30 cellular contexts compared by ENCODE assay signal in the genomic region with DNA sequence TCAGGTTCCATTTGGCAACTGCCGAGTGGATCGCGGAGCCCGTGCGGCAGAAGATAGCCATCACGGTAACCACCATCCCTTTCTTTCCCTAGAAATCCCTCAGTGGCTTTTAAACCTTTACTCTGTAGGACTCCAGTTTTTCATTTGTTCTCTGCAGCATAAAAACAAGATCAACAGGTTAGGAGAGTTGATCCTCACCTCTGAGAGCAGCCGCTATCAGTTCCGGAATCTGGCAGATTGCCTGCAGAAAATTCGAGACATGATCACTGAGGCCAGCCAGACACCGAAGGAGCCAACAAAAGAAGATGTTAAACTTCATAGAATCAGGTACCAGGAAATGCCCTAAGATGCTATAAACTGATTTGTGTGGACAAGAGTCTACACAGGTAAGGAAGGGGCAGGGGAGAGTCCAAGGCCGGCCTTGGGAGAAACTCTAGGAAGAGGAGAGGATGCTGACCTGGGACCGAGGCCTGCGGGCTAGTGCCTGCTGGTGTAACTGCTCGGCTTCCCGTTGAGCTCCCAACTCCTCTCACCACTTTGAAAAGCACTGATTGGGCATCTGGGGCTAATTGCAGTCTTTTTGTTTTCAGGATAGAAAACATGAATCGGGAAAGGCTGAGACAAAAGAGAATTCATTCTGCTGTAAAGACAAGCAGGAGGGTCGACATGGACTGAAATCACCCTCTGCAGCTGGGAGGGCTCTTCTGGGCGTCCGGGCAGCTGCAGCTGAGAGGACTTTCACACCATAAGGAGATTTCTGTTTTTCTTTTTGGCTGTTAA. TPM values are rescaled to one million over a fixed set of nuclear protein-coding genes. Genes with fewer than 3 reads are reported as not detected.
DNase-seq lines count a peak whose midpoint lies in the region; FAIRE-seq and TF ChIP-seq lines count a peak whose summit lies in the region.
"Had no signal": no experiment of that assay in that cellular context is flagged by ENCODE, and none has a peak within 500 bp of the region (broad histone marks: within the 10 kb centered on the region; RNA-seq: fewer than 3 reads in every experiment).

No MANE protein-coding gene starts in this region.

- peaks cover 1% of the 10 kb centered on the region for H3K4me1 Mint-ChIP-seq in Caco-2 (ENCODE audit: low read depth, unreplicated experiment)
- peaks cover 15% of the 10 kb centered on the region for H3K4me1 Mint-ChIP-seq in activated T-cell treated with anti-CD3 and anti-CD28 coated beads, Interleukin-2, amount 50 U/mL, for 24 hours (ENCODE audit: low read depth)
- H3K4me1 Mint-ChIP-seq: H9 had no signal

- H3K4me1 ChIP-seq in Caco-2 (no peaks in the 10 kb centered on the region), endothelial cell of umbilical vein (ENCODE audit: control insufficient read depth, extremely low read depth, insufficient read depth, low read length) (no peaks in the 10 kb centered on the region), smooth muscle cell (ENCODE audit: low read depth) (no peaks in the 10 kb centered on the region), mesenchymal stem cell (ENCODE audit: control insufficient read depth, insufficient read depth, low read depth, low read length) (peaks cover 1% of the 10 kb centered on the region)
- H3K4me1 ChIP-seq: BE2C, body of pancreas, psoas muscle, tibial artery had no signal

- no peaks in the 10 kb centered on the region for H3F3A ChIP-seq in smooth muscle cell (ENCODE audit: low read depth)

- peak overlapping the region; percentile 7; the same call in 1 of the 2 replicates for H3K27ac ChIP-seq in RWPE1
- no peak overlapping the region for H3K27ac ChIP-seq in endothelial cell of umbilical vein (ENCODE audit: insufficient read depth, low read depth, low read length)
- H3K27ac ChIP-seq in smooth muscle cell (ENCODE audit: low read depth): no peak overlapping the region
- H3K27ac ChIP-seq in mesenchymal stem cell (ENCODE audit: low read length, poor library complexity, severe bottlenecking): no peak overlapping the region
- H3K27ac ChIP-seq: body of pancreas, psoas muscle, SK-N-MC, tibial artery had no signal

- no peak overlapping the region for H2BK15ac ChIP-seq in mesenchymal stem cell (ENCODE audit: low read depth, poor library complexity, severe bottlenecking)

- H2BK120ac ChIP-seq in mesenchymal stem cell (ENCODE audit: low read depth, low read length): no peak overlapping the region

- H3K4me3 Mint-ChIP-seq in Caco-2 (ENCODE audit: unreplicated experiment): no peak overlapping the region
- no peak overlapping the region for H3K4me3 Mint-ChIP-seq in activated T-cell treated with anti-CD3 and anti-CD28 coated beads, Interleukin-2, amount 50 U/mL, for 24 hours
- H3K4me3 Mint-ChIP-seq: H9; stimulated activated naive CD8-positive, alpha-beta T cell treated with anti-CD3 and anti-CD28 coated beads, Interleukin-15, Interleukin-2, amounts not matched to agents 100 ng/mL and 50 ng/mL, for 24 hours; T-helper 1 cell treated with Interleukin-12 subunit alpha and Interleukin-12 subunit beta and Interleukin-4 antibody, amounts not matched to agents 30 μg/mL and 1 μg/mL, for 36 hours had no signal

- no peaks in the 10 kb centered on the region for H3K9me3 Mint-ChIP-seq in Caco-2 (ENCODE audit: unreplicated experiment)
- H3K9me3 Mint-ChIP-seq in activated T-cell treated with anti-CD3 and anti-CD28 coated beads, Interleukin-2, amount 50 U/mL, for 24 hours: no peaks in the 10 kb centered on the region
- H3K9me3 Mint-ChIP-seq: stimulated activated naive CD8-positive, alpha-beta T cell treated with anti-CD3 and anti-CD28 coated beads, Interleukin-15, Interleukin-2, amounts not matched to agents 100 ng/mL and 50 ng/mL, for 24 hours; T-helper 1 cell treated with Interleukin-12 subunit alpha and Interleukin-12 subunit beta and Interleukin-4 antibody, amounts not matched to agents 30 μg/mL and 1 μg/mL, for 36 hours had no signal

- no peak for DNase-seq in Caco-2
- DNase-seq in RWPE1 (ENCODE audit: low spot score): no peak
- DNase-seq in endothelial cell of umbilical vein (ENCODE audit: low read depth, low spot score): no peak
- peak; percentile 90 for DNase-seq in pons (ENCODE audit: low spot score)
- no peak for DNase-seq in smooth muscle cell (lab: John Stamatoyannopoulos, UW; ENCODE audit: unreplicated experiment)
- no peak for DNase-seq in activated T-cell treated with anti-CD3 and anti-CD28 coated beads, Interleukin-2, amount 50 U/mL, for 24 hours
- no peak for DNase-seq in HEK293T (ENCODE audit: extremely low spot score)
- DNase-seq in mesenchymal stem cell: no peak
- DNase-seq: activated CD4-positive, alpha-beta T cell treated with anti-CD3 and anti-CD28 coated beads for 4 hours; activated naive CD4-positive, alpha-beta T cell treated with Interleukin-2 at 50 U/mL for 16 hours; activated T-cell treated with anti-CD3 and anti-CD28 coated beads, Interleukin-2, amount 50 U/mL, for 48 hours; BE2C; body of pancreas; effector CD4-positive, alpha-beta T cell; GDM1; glutamatergic neuron; H9; KBM-7; kidney glomerular epithelial cell; MM.1S; NCI-H1417 treated with DMSO at 0.1 percent for 48 hours; NCI-H2081 treated with DMSO at 0.1 percent for 48 hours; NCI-H345; NCI-H748 treated with DMSO at 0.1 percent for 48 hours; tibial artery had no signal

- TF ChIP-seq CTCF in Caco-2 (IDR thresholded peaks at IDR 0.05; ENCODE audit: insufficient read depth in 1 of 2, low read depth in 1 of 2, low read length in 1 of 2, severe bottlenecking in 1 of 2, unreplicated experiment in 1 of 2): no peak
- TF ChIP-seq CTCF in RWPE1 (conservative IDR thresholded peaks at IDR 0.05; ENCODE audit: low read depth): no peak
- no peak for TF ChIP-seq CTCF in endothelial cell of umbilical vein (IDR thresholded peaks at IDR 0.05; ENCODE audit: extremely low read depth in 1 of 2, insufficient read depth in 1 of 2, low read depth in 1 of 2, low read length in 2 of 2)
- no peak for TF ChIP-seq CTCF in smooth muscle cell (IDR thresholded peaks at IDR 0.05; ENCODE audit: borderline replicate concordance, insufficient read depth, poor library complexity, severe bottlenecking)

- FAIRE-seq in endothelial cell of umbilical vein (lab: Jason Lieb, UNC): no peak

- H3K36me3 Mint-ChIP-seq in Caco-2 (ENCODE audit: insufficient read depth, unreplicated experiment): peaks cover 36% of the 10 kb centered on the region
- peaks cover 81% of the 10 kb centered on the region for H3K36me3 Mint-ChIP-seq in activated T-cell treated with anti-CD3 and anti-CD28 coated beads, Interleukin-2, amount 50 U/mL, for 24 hours (ENCODE audit: low read depth)

- peaks cover 16% of the 10 kb centered on the region for H3K79me1 ChIP-seq in mesenchymal stem cell (replicated peaks; ENCODE audit: low read length, poor library complexity, severe bottlenecking)

- BruUV-seq in Caco-2 (replicated peaks; lab: Mats Ljungman, UMichigan): TSS peak; percentile 58
- BruUV-seq in endothelial cell of umbilical vein (replicated peaks; lab: Mats Ljungman, UMichigan): TSS peak; percentile 45

- no peaks in the 10 kb centered on the region for H3K79me2 ChIP-seq in endothelial cell of umbilical vein (ENCODE audit: control insufficient read depth, insufficient read depth, low read length)
- H3K79me2 ChIP-seq in smooth muscle cell (ENCODE audit: low read depth): no peaks in the 10 kb centered on the region

- no peak overlapping the region for H3K9ac ChIP-seq in endothelial cell of umbilical vein (replicated peaks; ENCODE audit: extremely low read depth, insufficient read depth, low read length)
- no peak overlapping the region for H3K9ac ChIP-seq in smooth muscle cell (ENCODE audit: low read depth)
- H3K9ac ChIP-seq in mesenchymal stem cell (ENCODE audit: low read length): no peak overlapping the region

- no peak overlapping the region for H2AK5ac ChIP-seq in mesenchymal stem cell (ENCODE audit: low read length, severe bottlenecking)

- no peak for TF ChIP-seq POLR2A in endothelial cell of umbilical vein (IDR thresholded peaks at IDR 0.05; ENCODE audit: low read depth, low read length)

- no peak overlapping the region for H2BK12ac ChIP-seq in mesenchymal stem cell (ENCODE audit: low read length in 2 of 2)

- peaks cover 6% of the 10 kb centered on the region; the same call in 1 of the 2 replicates for H3K9me3 ChIP-seq in Caco-2
- H3K9me3 ChIP-seq in endothelial cell of umbilical vein (replicated peaks; ENCODE audit: control insufficient read depth, insufficient read depth, low read length): no peaks in the 10 kb centered on the region
- no peaks in the 10 kb centered on the region for H3K9me3 ChIP-seq in smooth muscle cell (replicated peaks; ENCODE audit: low read depth)
- H3K9me3 ChIP-seq in mesenchymal stem cell (ENCODE audit: control insufficient read depth, low read length): no peaks in the 10 kb centered on the region
- H3K9me3 ChIP-seq: BE2C, body of pancreas, psoas muscle, tibial artery had no signal

- no peaks in the 10 kb centered on the region for H3K27me3 Mint-ChIP-seq in Caco-2 (ENCODE audit: insufficient read depth, unreplicated experiment)
- no peaks in the 10 kb centered on the region for H3K27me3 Mint-ChIP-seq in activated T-cell treated with anti-CD3 and anti-CD28 coated beads, Interleukin-2, amount 50 U/mL, for 24 hours
- H3K27me3 Mint-ChIP-seq: stimulated activated naive CD8-positive, alpha-beta T cell treated with anti-CD3 and anti-CD28 coated beads, Interleukin-15, Interleukin-2, amounts not matched to agents 100 ng/mL and 50 ng/mL, for 24 hours had no signal

- no peak overlapping the region for H2AFZ ChIP-seq in endothelial cell of umbilical vein (ENCODE audit: low read depth, low read length)
- H2AFZ ChIP-seq in smooth muscle cell (ENCODE audit: low read depth): no peak overlapping the region
- H2AFZ ChIP-seq in mesenchymal stem cell (ENCODE audit: low read depth, low read length): no peak overlapping the region

- H3K4me2 ChIP-seq in endothelial cell of umbilical vein (ENCODE audit: insufficient read depth, low read length): no peak overlapping the region
- H3K4me2 ChIP-seq in smooth muscle cell: no peak overlapping the region
- no peak overlapping the region for H3K4me2 ChIP-seq in mesenchymal stem cell (ENCODE audit: low read length, poor library complexity, severe bottlenecking)

- CTCF ChIA-PET in Caco-2 (lab: Charles Lee): interaction anchor here (1.0 kb wide), 1 partner anchor 125 kb away, joined by 4 read pairs; no protein-coding TSS in a partner anchor
- CTCF ChIA-PET in RWPE1 (lab: Yijun Ruan, JAX): no interaction called here
- CTCF ChIA-PET in endothelial cell of umbilical vein (lab: Charles Lee): interaction anchor here (1.9 to 2.1 kb wide), 2 partner anchors 8 to 59 kb away, joined by 8 to 9 read pairs; a partner anchor contains a TSS
- CTCF ChIA-PET in HEK293T (lab: Yijun Ruan, JAX): interaction anchor here (0.6 kb wide), 1 partner anchor 61 kb away, joined by 4 read pairs; no protein-coding TSS in a partner anchor

- no peaks in the 10 kb centered on the region for H3K9me1 ChIP-seq in endothelial cell of umbilical vein (replicated peaks; ENCODE audit: control insufficient read depth, extremely low read depth, insufficient read depth, low read length)

- no peak overlapping the region for H3K4me3 ChIP-seq in Caco-2 (ENCODE audit: low read depth, low read length)
- no peak overlapping the region for H3K4me3 ChIP-seq in endothelial cell of umbilical vein (replicated peaks in 1 of 3; ENCODE audit: insufficient read depth in 1 of 3, low read depth in 1 of 3, low read length in 3 of 3)
- H3K4me3 ChIP-seq in smooth muscle cell: no peak overlapping the region
- no peak overlapping the region for H3K4me3 ChIP-seq in mesenchymal stem cell (ENCODE audit: insufficient read depth in 1 of 2, low read depth in 1 of 2, low read length in 2 of 2)
- H3K4me3 ChIP-seq: body of pancreas, lung, psoas muscle, SK-N-MC, tibial artery had no signal

- H4K20me1 ChIP-seq in endothelial cell of umbilical vein (replicated peaks; ENCODE audit: control insufficient read depth, extremely low read depth, insufficient read depth, low read length): no peaks in the 10 kb centered on the region
- no peaks in the 10 kb centered on the region for H4K20me1 ChIP-seq in smooth muscle cell (ENCODE audit: low read depth)

- no peak overlapping the region for H3K18ac ChIP-seq in mesenchymal stem cell (ENCODE audit: low read depth in 1 of 2, low read length in 2 of 2)

- H3K27me3 ChIP-seq in Caco-2 (replicated peaks; ENCODE audit: control insufficient read depth, insufficient read depth, low read length) (no peaks in the 10 kb centered on the region), endothelial cell of umbilical vein (ENCODE audit: control insufficient read depth in 2 of 2, insufficient read depth in 2 of 2, low read length in 2 of 2) (no peaks in the 10 kb centered on the region), smooth muscle cell (ENCODE audit: low read depth) (no peaks in the 10 kb centered on the region), mesenchymal stem cell (ENCODE audit: control insufficient read depth in 1 of 2, insufficient read depth in 1 of 2, low read length in 2 of 2) (no peaks in the 10 kb centered on the region)
- H3K27me3 ChIP-seq: BE2C, body of pancreas, tibial artery had no signal

- no peak overlapping the region for H3K23ac ChIP-seq in mesenchymal stem cell (ENCODE audit: low read length in 2 of 2)

- WGBS in smooth muscle cell (ENCODE audit: low lambda C conversion rate): 81% methylated on average over 19 of the region's 19 CpGs
- 98% methylated on average over 17 of the region's 19 CpGs for WGBS in mesenchymal stem cell

- H4K8ac ChIP-seq in mesenchymal stem cell (ENCODE audit: low read length): no peak overlapping the region

- H4K91ac ChIP-seq in mesenchymal stem cell (ENCODE audit: low read length): no peak overlapping the region

- dilution Hi-C loops in endothelial cell of umbilical vein (cut with MboI; ENCODE audit: extremely low pct_ligation_motif_present, low sequenced_read_pairs): no loop called here

- intact Hi-C loops in Caco-2 (cut with micrococcal nuclease; ENCODE audit: unreplicated experiment): no loop called here
- intact Hi-C loops in endothelial cell of umbilical vein (cut with micrococcal nuclease): no loop called here

- H2BK5ac ChIP-seq in mesenchymal stem cell (ENCODE audit: low read depth, low read length, poor library complexity, severe bottlenecking): no peak overlapping the region

- POLR2A ChIA-PET in Caco-2 (lab: Charles Lee) (no interaction called here), RWPE1 (lab: Yijun Ruan, JAX; ENCODE audit: low non-redundant PET) (no interaction called here), endothelial cell of umbilical vein (lab: Charles Lee) (interaction anchor here (0.6 kb wide), 1 partner anchor 35 kb away, joined by 5 read pairs; no protein-coding TSS in a partner anchor), HEK293T (lab: Yijun Ruan, JAX) (interaction anchor here (0.8 to 1.5 kb wide), 3 partner anchors 9 to 48 kb away, joined by 3 to 4 read pairs (median 3); a partner anchor contains a TSS)

- no peak overlapping the region for H3K27ac Mint-ChIP-seq in Caco-2 (ENCODE audit: unreplicated experiment)
- H3K27ac Mint-ChIP-seq in activated T-cell treated with anti-CD3 and anti-CD28 coated beads, Interleukin-2, amount 50 U/mL, for 24 hours: no peak overlapping the region
- H3K27ac Mint-ChIP-seq: stimulated activated naive CD8-positive, alpha-beta T cell treated with anti-CD3 and anti-CD28 coated beads, Interleukin-15, Interleukin-2, amounts not matched to agents 100 ng/mL and 50 ng/mL, for 24 hours; T-helper 1 cell treated with Interleukin-12 subunit alpha and Interleukin-12 subunit beta and Interleukin-4 antibody, amounts not matched to agents 30 μg/mL and 1 μg/mL, for 36 hours had no signal

- no peak overlapping the region for H3K4ac ChIP-seq in mesenchymal stem cell (ENCODE audit: low read depth in 1 of 2, low read length in 2 of 2)

- no peak overlapping the region for H3K14ac ChIP-seq in mesenchymal stem cell (ENCODE audit: low read length in 2 of 2)

- H3K36me3 ChIP-seq in Caco-2 (ENCODE audit: control insufficient read depth, insufficient read depth, low read length) (peaks cover 3% of the 10 kb centered on the region), endothelial cell of umbilical vein (ENCODE audit: control insufficient read depth in 2 of 2, extremely low read depth in 1 of 2, insufficient read depth in 2 of 2, low read length in 2 of 2) (peaks cover 5 to 25% of the 10 kb centered on the region in 2 experiments), smooth muscle cell (ENCODE audit: low read depth) (peaks cover 3% of the 10 kb centered on the region), mesenchymal stem cell (ENCODE audit: control insufficient read depth in 1 of 2, insufficient read depth in 2 of 2, low read depth in 1 of 2, low read length in 2 of 2) (peaks cover 50 to 56% of the 10 kb centered on the region in 2 experiments)

RNA-seq across cellular contexts. Expression of a gene that starts 8.1 kb away (rescaled TPM):
- total RNA-seq in Caco-2 (2022): 61.0 and 61.8 TPM in 2 replicates
- total RNA-seq in endothelial cell of umbilical vein: 38.0 and 38.8 TPM in 2 replicates
- 28.7 and 43.7 TPM in 2 replicates for polyA plus RNA-seq in endothelial cell of umbilical vein
- 44.5 and 44.8 TPM in 2 replicates for polyA plus RNA-seq in endothelial cell of umbilical vein (2011; cell fraction: cytosol; rRNA removed)
- polyA plus RNA-seq in endothelial cell of umbilical vein (2011; cell fraction: nucleus; rRNA removed): 19.1 and 25.5 TPM in 2 replicates
- 33.8 and 38.9 TPM in 2 replicates for polyA plus RNA-seq in endothelial cell of umbilical vein (2012)
- 15.2 and 21.3 TPM in 2 replicates for polyA minus RNA-seq in endothelial cell of umbilical vein
- 28.6 TPM for polyA minus RNA-seq in endothelial cell of umbilical vein (2011; cell fraction: cytosol; rRNA and poly(A)+ RNA removed)
- 4.7 and 5.0 TPM in 2 replicates for polyA minus RNA-seq in endothelial cell of umbilical vein (2011; cell fraction: nucleus; rRNA and poly(A)+ RNA removed)
- total RNA-seq in smooth muscle cell: 36.8 and 75.6 TPM in 2 replicates
- polyA plus RNA-seq in smooth muscle cell: 36.2 and 41.4 TPM in 2 replicates
- polyA plus RNA-seq in mesenchymal stem cell (2013, experiment 1 of 2): 30.1 TPM
- 29.8 TPM for polyA plus RNA-seq in mesenchymal stem cell (2013, experiment 2 of 2)

RNA-seq across cellular contexts. Expression of a gene that starts 26.2 kb away (rescaled TPM):
- total RNA-seq in Caco-2 (2022): 316 and 326 TPM in 2 replicates
- 200 and 202 TPM in 2 replicates for total RNA-seq in endothelial cell of umbilical vein
- 176 and 182 TPM in 2 replicates for polyA plus RNA-seq in endothelial cell of umbilical vein
- polyA plus RNA-seq in endothelial cell of umbilical vein (2011; cell fraction: cytosol; rRNA removed): 231 and 268 TPM in 2 replicates
- 76.5 and 82.1 TPM in 2 replicates for polyA plus RNA-seq in endothelial cell of umbilical vein (2011; cell fraction: nucleus; rRNA removed)
- 350 and 390 TPM in 2 replicates for polyA plus RNA-seq in endothelial cell of umbilical vein (2012)
- polyA minus RNA-seq in endothelial cell of umbilical vein: 112 and 155 TPM in 2 replicates
- 118 TPM for polyA minus RNA-seq in endothelial cell of umbilical vein (2011; cell fraction: cytosol; rRNA and poly(A)+ RNA removed)
- 17.8 and 22.8 TPM in 2 replicates for polyA minus RNA-seq in endothelial cell of umbilical vein (2011; cell fraction: nucleus; rRNA and poly(A)+ RNA removed)
- 233 and 309 TPM in 2 replicates for total RNA-seq in smooth muscle cell
- 318 and 321 TPM in 2 replicates for polyA plus RNA-seq in smooth muscle cell
- 488 TPM for polyA plus RNA-seq in mesenchymal stem cell (2013, experiment 1 of 2)
- 495 TPM for polyA plus RNA-seq in mesenchymal stem cell (2013, experiment 2 of 2)

RNA-seq across cellular contexts. Expression of a gene that starts 26.5 kb away (rescaled TPM):
- total RNA-seq in Caco-2 (2022) (27.9 and 28.8 TPM in 2 replicates), endothelial cell of umbilical vein (20.6 and 23.2 TPM in 2 replicates), smooth muscle cell (18.2 and 27.3 TPM in 2 replicates)
- polyA plus RNA-seq in endothelial cell of umbilical vein (24.3 and 24.8 TPM in 2 replicates), smooth muscle cell (11.1 and 12.7 TPM in 2 replicates)
- polyA plus RNA-seq in endothelial cell of umbilical vein (2011; cell fraction: cytosol; rRNA removed): 27.6 and 29.2 TPM in 2 replicates
- 19.9 and 20.6 TPM in 2 replicates for polyA plus RNA-seq in endothelial cell of umbilical vein (2011; cell fraction: nucleus; rRNA removed)
- polyA plus RNA-seq in endothelial cell of umbilical vein (2012): 16.8 and 18.1 TPM in 2 replicates
- 21.9 and 24.0 TPM in 2 replicates for polyA minus RNA-seq in endothelial cell of umbilical vein
- polyA minus RNA-seq in endothelial cell of umbilical vein (2011; cell fraction: cytosol; rRNA and poly(A)+ RNA removed): 10.5 TPM
- polyA minus RNA-seq in endothelial cell of umbilical vein (2011; cell fraction: nucleus; rRNA and poly(A)+ RNA removed): 6.7 and 7.8 TPM in 2 replicates
- 11.7 TPM for polyA plus RNA-seq in mesenchymal stem cell (2013, experiment 1 of 2)
- 11.8 TPM for polyA plus RNA-seq in mesenchymal stem cell (2013, experiment 2 of 2)

RNA-seq across cellular contexts. Expression of a gene that starts 33.1 kb away (rescaled TPM):
- total RNA-seq in Caco-2 (2022) (30.9 and 31.6 TPM in 2 replicates), endothelial cell of umbilical vein (34.9 and 36.7 TPM in 2 replicates), smooth muscle cell (35.9 and 40.7 TPM in 2 replicates)
- polyA plus RNA-seq in endothelial cell of umbilical vein (22.2 and 23.1 TPM in 2 replicates), smooth muscle cell (37.8 and 39.9 TPM in 2 replicates)
- 19.2 and 23.1 TPM in 2 replicates for polyA plus RNA-seq in endothelial cell of umbilical vein (2011; cell fraction: cytosol; rRNA removed)
- polyA plus RNA-seq in endothelial cell of umbilical vein (2011; cell fraction: nucleus; rRNA removed): 12.2 and 12.8 TPM in 2 replicates
- polyA plus RNA-seq in endothelial cell of umbilical vein (2012): 19.8 and 30.3 TPM in 2 replicates
- 11.0 and 14.0 TPM in 2 replicates for polyA minus RNA-seq in endothelial cell of umbilical vein
- polyA minus RNA-seq in endothelial cell of umbilical vein (2011; cell fraction: cytosol; rRNA and poly(A)+ RNA removed): 16.8 TPM
- polyA minus RNA-seq in endothelial cell of umbilical vein (2011; cell fraction: nucleus; rRNA and poly(A)+ RNA removed): 3.5 and 5.6 TPM in 2 replicates
- polyA plus RNA-seq in mesenchymal stem cell (2013, experiment 1 of 2): 30.2 TPM
- polyA plus RNA-seq in mesenchymal stem cell (2013, experiment 2 of 2): 29.7 TPM

RNA-seq across cellular contexts. Expression of a gene that starts 48.0 kb away (rescaled TPM):
- 29.8 and 30.4 TPM in 2 replicates for total RNA-seq in Caco-2 (2022)
- total RNA-seq in endothelial cell of umbilical vein: 36.8 and 41.4 TPM in 2 replicates
- 53.3 and 63.4 TPM in 2 replicates for polyA plus RNA-seq in endothelial cell of umbilical vein
- polyA plus RNA-seq in endothelial cell of umbilical vein (2011; cell fraction: cytosol; rRNA removed): 16.2 and 17.1 TPM in 2 replicates
- polyA plus RNA-seq in endothelial cell of umbilical vein (2011; cell fraction: nucleus; rRNA removed): 100 and 124 TPM in 2 replicates
- 17.8 and 33.6 TPM in 2 replicates for polyA plus RNA-seq in endothelial cell of umbilical vein (2012)
- 33.5 and 35.6 TPM in 2 replicates for polyA minus RNA-seq in endothelial cell of umbilical vein
- polyA minus RNA-seq in endothelial cell of umbilical vein (2011; cell fraction: cytosol; rRNA and poly(A)+ RNA removed): not detected
- 27.6 and 29.5 TPM in 2 replicates for polyA minus RNA-seq in endothelial cell of umbilical vein (2011; cell fraction: nucleus; rRNA and poly(A)+ RNA removed)
- total RNA-seq in smooth muscle cell: 6.8 and 8.8 TPM in 2 replicates
- 3.3 and 22.0 TPM in 2 replicates for polyA plus RNA-seq in smooth muscle cell
- 1.4 TPM for polyA plus RNA-seq in mesenchymal stem cell (2013, experiment 1 of 2)
- polyA plus RNA-seq in mesenchymal stem cell (2013, experiment 2 of 2): 1.5 TPM

Comparison
In these comparisons a context has a peak if more than half of its experiments do, and no peak if none do; other contexts are left out.
1. POLR2A ChIA-PET loops: an anchor here in endothelial cell of umbilical vein (0.6 kb wide) and HEK293T (0.8 to 1.5 kb wide); none called in Caco-2 and RWPE1.